In genomic region chr7:29194206-29194593, GRCh38 we compare ENCODE assay signal across 1 cellular context.
TF ChIP-seq lines count a peak whose summit lies in the region.

No MANE protein-coding gene starts in this region.

TF ChIP-seq in GM23338, 12 proteins besides CTCF, POLR2A, EP300 and RAD21:
- no peak for TF ChIP-seq ZNF462 (CRISPR knock-in tag; IDR thresholded peaks at IDR 0.05)
- TF ChIP-seq NANOG (IDR thresholded peaks at IDR 0.05; ENCODE audit: borderline replicate concordance) = no peak
